ENCODE assay signal across 22 cellular contexts in the genomic region with DNA sequence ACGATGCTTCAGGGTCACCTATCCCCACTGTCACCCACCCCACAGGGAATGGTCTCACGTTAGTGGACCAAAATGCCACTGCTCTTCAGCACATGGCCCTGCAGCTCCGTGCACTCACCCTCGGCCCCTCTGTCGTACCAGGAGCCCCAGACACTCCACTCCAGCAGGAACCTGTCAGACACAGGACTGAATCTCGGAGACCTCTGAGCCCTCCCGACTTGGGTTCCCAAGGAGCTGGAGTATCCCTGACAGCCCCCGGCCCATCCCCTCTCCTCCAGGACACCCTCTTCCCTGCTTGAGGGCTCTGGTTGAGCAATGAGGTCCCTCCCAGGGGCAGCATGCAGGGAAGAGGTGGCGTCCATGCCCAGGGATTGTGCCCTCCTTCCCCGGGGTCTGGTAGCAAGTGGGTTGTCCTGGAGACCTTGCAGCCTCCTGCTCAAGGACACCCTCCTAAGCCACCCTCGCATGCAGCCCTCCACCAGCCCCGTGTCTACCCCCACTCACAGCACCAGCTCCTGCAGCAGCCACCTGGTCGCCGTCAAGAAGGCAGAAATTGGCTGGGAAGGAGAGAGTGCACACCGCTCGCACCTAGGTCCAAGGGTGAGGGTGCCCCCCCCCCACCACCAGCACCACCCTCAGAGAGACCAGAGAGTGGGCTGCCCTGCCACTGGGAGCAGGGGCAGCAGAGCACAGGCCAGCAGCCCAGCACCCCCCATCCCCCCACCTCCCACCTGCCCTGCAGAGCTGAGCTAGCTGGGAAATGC. TPM values are rescaled to one million over a fixed set of nuclear protein-coding genes. Genes with fewer than 3 reads are reported as not detected.
A peak's percentile ranks its signal among the peaks of the same experiment; 100 is the strongest.
DNase-seq lines count a peak whose midpoint lies in the region; TF ChIP-seq lines count a peak whose summit lies in the region.
"Had no signal": no experiment of that assay in that cellular context is flagged by ENCODE, and none has a peak within 500 bp of the region (broad histone marks: within the 10 kb centered on the region; RNA-seq: fewer than 3 reads in every experiment).

No MANE protein-coding gene starts in this region.

- peak overlapping the region; percentile 95 to 99 (median 97) for H3K4me2 ChIP-seq in BLaER1 treated with 17β-estradiol and CSF1 and Interleukin-3, amounts not matched to agents 10 nM and 100 nM
- no peak overlapping the region for H3K4me2 ChIP-seq in neuronal stem cell (ENCODE audit: insufficient read depth, low read length, poor library complexity, severe bottlenecking)

- H2BK120ac ChIP-seq in neuronal stem cell (ENCODE audit: low read depth, low read length) = no peak overlapping the region

- H3K23ac ChIP-seq in neuronal stem cell (ENCODE audit: low read depth, low read length, poor library complexity) = peak overlapping the region; percentile 48

- peaks cover 83 to 100% (median 98%) of the 10 kb centered on the region in 10 experiments for H3K4me1 ChIP-seq in BLaER1 treated with 17β-estradiol and CSF1 and Interleukin-3, amounts not matched to agents 10 nM and 100 nM
- H3K4me1 ChIP-seq in neuronal stem cell (ENCODE audit: control insufficient read depth in 2 of 2, insufficient read depth in 1 of 2, low read depth in 1 of 2, low read length in 2 of 2) = peaks cover 7 to 8% of the 10 kb centered on the region in 2 donors

- H3K9me3 ChIP-seq in BLaER1 treated with 17β-estradiol and CSF1 and Interleukin-3, amounts not matched to agents 10 nM and 100 nM (replicated peaks in 1 of 11) = no peaks in the 10 kb centered on the region
- H3K9me3 ChIP-seq in neuronal stem cell (replicated peaks in 1 of 2; ENCODE audit: control insufficient read depth in 2 of 2, insufficient read depth in 1 of 2, low read depth in 1 of 2, low read length in 2 of 2) = no peaks in the 10 kb centered on the region
- H3K9me3 ChIP-seq: tibial nerve had no signal

- peaks cover 0 to 6% (median 0%) of the 10 kb centered on the region in 11 experiments; a peak in 3 of 22 replicates for H4K20me1 ChIP-seq in BLaER1 treated with 17β-estradiol and CSF1 and Interleukin-3, amounts not matched to agents 10 nM and 100 nM

- no peaks in the 10 kb centered on the region for H3K9me3 Mint-ChIP-seq in dendritic cell treated with granulocyte-macrophage colony-stimulating factor and Interleukin-4, amounts not matched to agents 40 ng/mL and 50 ng/mL, for 4 days
- H3K9me3 Mint-ChIP-seq: HFFc6, mesothelial cell of epicardium, nephron progenitor cell had no signal

- peak overlapping the region; percentile 53 for H3K4ac ChIP-seq in neuronal stem cell (ENCODE audit: low read length)

- peaks cover 2% of the 10 kb centered on the region for H3K79me1 ChIP-seq in neuronal stem cell (ENCODE audit: low read depth, low read length)

- H3K27ac ChIP-seq in BLaER1 treated with 17β-estradiol and CSF1 and Interleukin-3, amounts not matched to agents 10 nM and 100 nM = peak overlapping the region in 9 of 11 experiments; percentile 67 to 100 (median 97); a peak in 17 of 22 replicates
- no peak overlapping the region for H3K27ac ChIP-seq in neuronal stem cell (replicated peaks; ENCODE audit: low read length)
- H3K27ac ChIP-seq: tibial nerve had no signal

- no peaks in the 10 kb centered on the region for H3K36me3 Mint-ChIP-seq in dendritic cell treated with granulocyte-macrophage colony-stimulating factor and Interleukin-4, amounts not matched to agents 40 ng/mL and 50 ng/mL, for 4 days (ENCODE audit: low read depth)
- H3K36me3 Mint-ChIP-seq: mesothelial cell of epicardium had no signal

- peak overlapping the region; percentile 58 for H2BK12ac ChIP-seq in neuronal stem cell (ENCODE audit: low read length)

- peak overlapping the region; percentile 98 for H2AK5ac ChIP-seq in neuronal stem cell (ENCODE audit: low read depth, low read length)

- H3K14ac ChIP-seq in neuronal stem cell (ENCODE audit: low read length) = peak overlapping the region; percentile 38

- no peaks in the 10 kb centered on the region for H3K27me3 Mint-ChIP-seq in dendritic cell treated with granulocyte-macrophage colony-stimulating factor and Interleukin-4, amounts not matched to agents 40 ng/mL and 50 ng/mL, for 4 days

- no peaks in the 10 kb centered on the region for H3K27me3 ChIP-seq in BLaER1 treated with 17β-estradiol and CSF1 and Interleukin-3, amounts not matched to agents 10 nM and 100 nM
- H3K27me3 ChIP-seq in neuronal stem cell (ENCODE audit: control insufficient read depth in 3 of 3, insufficient read depth in 3 of 3, low read depth in 1 of 3, low read length in 3 of 3) = peaks cover 0 to 12% (median 2%) of the 10 kb centered on the region in 3 experiments
- H3K27me3 ChIP-seq: tibial nerve had no signal

- WGBS in neuronal stem cell (ENCODE audit: extremely low coverage in 2 of 2, insufficient read length in 2 of 2, insufficient replicate concordance in 1 of 2), 2 donors = no CpG with 5 or more reads among the region's 16 CpGs

- peak overlapping the region; percentile 52 for H3K18ac ChIP-seq in neuronal stem cell (ENCODE audit: low read length)

- no peak overlapping the region for H2AFZ ChIP-seq in neuronal stem cell (ENCODE audit: low read length)

- H3K36me3 ChIP-seq in BLaER1 treated with 17β-estradiol and CSF1 and Interleukin-3, amounts not matched to agents 10 nM and 100 nM = peaks cover 0 to 52% (median 26%) of the 10 kb centered on the region in 11 experiments; a peak in 16 of 22 replicates
- H3K36me3 ChIP-seq in neuronal stem cell (replicated peaks in 1 of 2; ENCODE audit: control insufficient read depth in 2 of 2, insufficient read depth in 2 of 2, low read length in 2 of 2) = no peaks in the 10 kb centered on the region
- H3K36me3 ChIP-seq: tibial nerve had no signal

- no peak for TF ChIP-seq CTCF in GM10266 (IDR thresholded peaks at IDR 0.05; ENCODE audit: control insufficient read depth, insufficient read depth, low read depth, missing control alignments)

- H3K4me1 Mint-ChIP-seq in dendritic cell treated with granulocyte-macrophage colony-stimulating factor and Interleukin-4, amounts not matched to agents 40 ng/mL and 50 ng/mL, for 4 days (ENCODE audit: low read depth) = peaks cover 51% of the 10 kb centered on the region

- H4K8ac ChIP-seq in neuronal stem cell (ENCODE audit: low read depth, low read length) = no peak overlapping the region

- H3K4me3 Mint-ChIP-seq in dendritic cell treated with granulocyte-macrophage colony-stimulating factor and Interleukin-4, amounts not matched to agents 40 ng/mL and 50 ng/mL, for 4 days = no peak overlapping the region
- H3K4me3 Mint-ChIP-seq: HFFc6, mesothelial cell of epicardium, nephron progenitor cell had no signal

- H2BK15ac ChIP-seq in neuronal stem cell (ENCODE audit: low read length) = peak overlapping the region; percentile 78

- intact Hi-C loops in dendritic cell treated with granulocyte-macrophage colony-stimulating factor and Interleukin-4, amounts not matched to agents 40 ng/mL and 50 ng/mL, for 4 days (cut with micrococcal nuclease) = loop anchor here (5.0 to 10.0 kb wide), 2 partner anchors 122 to 235 kb away; no protein-coding TSS in a partner anchor

- peak overlapping the region in 8 of 11 experiments; percentile 75 to 94 (median 93); a peak in 16 of 22 replicates for H3K9ac ChIP-seq in BLaER1 treated with 17β-estradiol and CSF1 and Interleukin-3, amounts not matched to agents 10 nM and 100 nM
- peak overlapping the region; percentile 60 for H3K9ac ChIP-seq in neuronal stem cell (ENCODE audit: low read depth, low read length, poor library complexity)

- DNase-seq in GM10266 (ENCODE audit: extremely low spot score) (peak; percentile 3), neuronal stem cell (ENCODE audit: low spot score) (no peak), occipital lobe (lab: John Stamatoyannopoulos, UW) (no peak), DMS 273 treated with DMSO at 0.1 percent for 48 hours (lab: John Stamatoyannopoulos, UW) (no peak)
- no peak for DNase-seq in activated naive CD4-positive, alpha-beta T cell (lab: John Stamatoyannopoulos, UW)
- DNase-seq: activated CD4-positive, CD25-positive, alpha-beta regulatory T cell; foreskin melanocyte; NCI-H1105 treated with DMSO at 0.1 percent for 48 hours; NCI-H524; stimulated activated CD4-positive, alpha-beta T cell treated with anti-CD3 and anti-CD28 coated beads, Interleukin-1b, Interleukin-23, amount 100 ng/mL, for 48 hours; stimulated activated naive CD4-positive, alpha-beta T cell treated with Interleukin-2 at 50 U/mL for 16 hours; T-helper 9 cell had no signal

- peak overlapping the region in 6 of 10 experiments; percentile 6 to 57 (median 44); a peak in 5 of 20 replicates for H3K4me3 ChIP-seq in BLaER1 treated with 17β-estradiol and CSF1 and Interleukin-3, amounts not matched to agents 10 nM and 100 nM
- no peak overlapping the region for H3K4me3 ChIP-seq in neuronal stem cell (ENCODE audit: low read length in 2 of 2)
- H3K4me3 ChIP-seq: tibial nerve had no signal

- H3K27ac Mint-ChIP-seq in dendritic cell treated with granulocyte-macrophage colony-stimulating factor and Interleukin-4, amounts not matched to agents 40 ng/mL and 50 ng/mL, for 4 days = peak overlapping the region; percentile 1
- H3K27ac Mint-ChIP-seq: HFFc6, mesothelial cell of epicardium, nephron progenitor cell, progenitor cell of endocrine pancreas had no signal

- peak overlapping the region; percentile 73 for H2BK5ac ChIP-seq in neuronal stem cell (ENCODE audit: low read length)

- H4K91ac ChIP-seq in neuronal stem cell (ENCODE audit: low read depth, low read length, poor library complexity) = peak overlapping the region; percentile 53

RNA-seq across cellular contexts. Expression of gene LRTM2, which starts 20.3 kb away (rescaled TPM):
- 0.03 TPM for polyA plus RNA-seq in neuronal stem cell (2013, experiment 1 of 2)
- polyA plus RNA-seq in neuronal stem cell (2013, experiment 2 of 2) = 0.03 TPM
- total RNA-seq in occipital lobe = 4.5 TPM
- total RNA-seq: HFFc6, kidney epithelial cell, RPMI7951, tibial nerve had no signal
- polyA plus RNA-seq: esophagus had no signal

Comparison
In these comparisons a context has a peak if more than half of its experiments do, and no peak if none do; other contexts are left out.
1. H3K4me3 ChIP-seq: peak in BLaER1 treated with 17β-estradiol and CSF1 and Interleukin-3, amounts not matched to agents 10 nM and 100 nM (6 of 10); none in neuronal stem cell (0 of 2).